In the genomic region with DNA sequence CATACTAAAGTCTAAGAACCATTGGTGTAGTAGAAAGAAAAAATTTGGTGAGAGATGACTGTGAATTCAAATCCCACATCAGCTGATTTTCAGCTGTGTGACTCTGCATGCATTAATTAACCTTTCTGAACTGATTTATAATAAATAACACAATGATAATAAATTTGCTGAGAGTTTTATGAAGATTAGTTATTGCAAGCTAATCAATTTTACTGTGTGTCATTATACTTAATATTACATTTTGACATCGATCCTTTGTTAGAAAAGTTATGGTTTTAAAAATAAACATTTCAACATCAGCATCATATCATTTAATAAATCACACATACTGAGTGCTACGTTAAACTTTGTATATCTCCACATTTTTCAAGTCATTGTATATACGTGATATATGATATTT, we compare ENCODE assay signal across 1 cellular context.
TF ChIP-seq lines count a peak whose summit lies in the region.

No MANE protein-coding gene starts in this region.

TF ChIP-seq in WTC11, 78 proteins besides CTCF, POLR2A, EP300 and RAD21 (continued from another document):
- TF ChIP-seq, protein P1, sequence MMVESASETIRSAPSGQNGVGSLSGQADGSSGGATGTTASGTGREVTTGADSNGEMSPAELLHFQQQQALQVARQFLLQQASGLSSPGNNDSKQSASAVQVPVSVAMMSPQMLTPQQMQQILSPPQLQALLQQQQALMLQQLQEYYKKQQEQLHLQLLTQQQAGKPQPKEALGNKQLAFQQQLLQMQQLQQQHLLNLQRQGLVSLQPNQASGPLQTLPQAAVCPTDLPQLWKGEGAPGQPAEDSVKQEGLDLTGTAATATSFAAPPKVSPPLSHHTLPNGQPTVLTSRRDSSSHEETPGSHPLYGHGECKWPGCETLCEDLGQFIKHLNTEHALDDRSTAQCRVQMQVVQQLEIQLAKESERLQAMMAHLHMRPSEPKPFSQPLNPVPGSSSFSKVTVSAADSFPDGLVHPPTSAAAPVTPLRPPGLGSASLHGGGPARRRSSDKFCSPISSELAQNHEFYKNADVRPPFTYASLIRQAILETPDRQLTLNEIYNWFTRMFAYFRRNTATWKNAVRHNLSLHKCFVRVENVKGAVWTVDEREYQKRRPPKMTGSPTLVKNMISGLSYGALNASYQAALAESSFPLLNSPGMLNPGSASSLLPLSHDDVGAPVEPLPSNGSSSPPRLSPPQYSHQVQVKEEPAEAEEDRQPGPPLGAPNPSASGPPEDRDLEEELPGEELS (CRISPR knock-in tag; IDR thresholded peaks at IDR 0.05) = no peak
- TF ChIP-seq IRF2 (CRISPR knock-in tag; IDR thresholded peaks at IDR 0.05; ENCODE audit: borderline replicate concordance, low read depth) (no peak), PREB (CRISPR knock-in tag; IDR thresholded peaks at IDR 0.05; ENCODE audit: borderline replicate concordance) (no peak), PRRX2 (CRISPR knock-in tag; IDR thresholded peaks at IDR 0.05) (no peak), HMGXB4 (CRISPR knock-in tag; IDR thresholded peaks at IDR 0.05) (no peak), ZMAT4 (CRISPR knock-in tag; IDR thresholded peaks at IDR 0.05) (no peak), TEAD4 (CRISPR knock-in tag; IDR thresholded peaks at IDR 0.05) (no peak), SMAD3 (CRISPR knock-in tag; IDR thresholded peaks at IDR 0.05; ENCODE audit: borderline replicate concordance) (no peak), ZNF671 (CRISPR knock-in tag; IDR thresholded peaks at IDR 0.05) (no peak)
- TF ChIP-seq, protein P2, sequence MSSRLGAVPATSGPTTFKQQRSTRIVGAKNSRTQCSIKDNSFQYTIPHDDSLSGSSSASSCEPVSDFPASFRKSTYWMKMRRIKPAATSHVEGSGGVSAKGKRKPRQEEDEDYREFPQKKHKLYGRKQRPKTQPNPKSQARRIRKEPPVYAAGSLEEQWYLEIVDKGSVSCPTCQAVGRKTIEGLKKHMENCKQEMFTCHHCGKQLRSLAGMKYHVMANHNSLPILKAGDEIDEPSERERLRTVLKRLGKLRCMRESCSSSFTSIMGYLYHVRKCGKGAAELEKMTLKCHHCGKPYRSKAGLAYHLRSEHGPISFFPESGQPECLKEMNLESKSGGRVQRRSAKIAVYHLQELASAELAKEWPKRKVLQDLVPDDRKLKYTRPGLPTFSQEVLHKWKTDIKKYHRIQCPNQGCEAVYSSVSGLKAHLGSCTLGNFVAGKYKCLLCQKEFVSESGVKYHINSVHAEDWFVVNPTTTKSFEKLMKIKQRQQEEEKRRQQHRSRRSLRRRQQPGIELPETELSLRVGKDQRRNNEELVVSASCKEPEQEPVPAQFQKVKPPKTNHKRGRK (CRISPR knock-in tag; IDR thresholded peaks at IDR 0.05; ENCODE audit: borderline replicate concordance) = no peak
- TF ChIP-seq, protein P3, sequence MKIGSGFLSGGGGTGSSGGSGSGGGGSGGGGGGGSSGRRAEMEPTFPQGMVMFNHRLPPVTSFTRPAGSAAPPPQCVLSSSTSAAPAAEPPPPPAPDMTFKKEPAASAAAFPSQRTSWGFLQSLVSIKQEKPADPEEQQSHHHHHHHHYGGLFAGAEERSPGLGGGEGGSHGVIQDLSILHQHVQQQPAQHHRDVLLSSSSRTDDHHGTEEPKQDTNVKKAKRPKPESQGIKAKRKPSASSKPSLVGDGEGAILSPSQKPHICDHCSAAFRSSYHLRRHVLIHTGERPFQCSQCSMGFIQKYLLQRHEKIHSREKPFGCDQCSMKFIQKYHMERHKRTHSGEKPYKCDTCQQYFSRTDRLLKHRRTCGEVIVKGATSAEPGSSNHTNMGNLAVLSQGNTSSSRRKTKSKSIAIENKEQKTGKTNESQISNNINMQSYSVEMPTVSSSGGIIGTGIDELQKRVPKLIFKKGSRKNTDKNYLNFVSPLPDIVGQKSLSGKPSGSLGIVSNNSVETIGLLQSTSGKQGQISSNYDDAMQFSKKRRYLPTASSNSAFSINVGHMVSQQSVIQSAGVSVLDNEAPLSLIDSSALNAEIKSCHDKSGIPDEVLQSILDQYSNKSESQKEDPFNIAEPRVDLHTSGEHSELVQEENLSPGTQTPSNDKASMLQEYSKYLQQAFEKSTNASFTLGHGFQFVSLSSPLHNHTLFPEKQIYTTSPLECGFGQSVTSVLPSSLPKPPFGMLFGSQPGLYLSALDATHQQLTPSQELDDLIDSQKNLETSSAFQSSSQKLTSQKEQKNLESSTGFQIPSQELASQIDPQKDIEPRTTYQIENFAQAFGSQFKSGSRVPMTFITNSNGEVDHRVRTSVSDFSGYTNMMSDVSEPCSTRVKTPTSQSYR (CRISPR knock-in tag; IDR thresholded peaks at IDR 0.05) = no peak
